In the genomic region with DNA sequence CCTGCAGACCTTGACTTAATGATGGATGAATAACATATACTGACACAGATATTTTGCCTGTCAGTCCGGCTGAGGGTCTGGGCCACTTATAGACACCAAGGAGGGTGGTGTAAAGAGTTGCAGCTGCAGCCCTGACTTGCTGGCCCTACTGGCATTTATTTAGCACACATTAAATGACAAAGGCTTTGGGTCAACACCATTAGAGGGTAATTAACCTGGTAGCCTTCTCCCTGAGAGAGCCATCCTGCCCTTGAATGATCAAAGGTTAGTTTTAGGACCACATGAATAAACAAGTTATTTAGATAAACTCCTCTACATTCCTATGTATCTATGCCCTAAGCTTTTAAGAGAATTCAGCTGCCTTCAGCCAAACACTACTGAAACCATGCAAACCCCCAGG, we compare ENCODE assay signal across 2 cellular contexts.
TF ChIP-seq lines count a peak whose summit lies in the region.

No MANE protein-coding gene starts in this region.

TF ChIP-seq in GM23338, 12 proteins besides CTCF, POLR2A, EP300 and RAD21 (continued from another document):
- TF ChIP-seq, protein P1, sequence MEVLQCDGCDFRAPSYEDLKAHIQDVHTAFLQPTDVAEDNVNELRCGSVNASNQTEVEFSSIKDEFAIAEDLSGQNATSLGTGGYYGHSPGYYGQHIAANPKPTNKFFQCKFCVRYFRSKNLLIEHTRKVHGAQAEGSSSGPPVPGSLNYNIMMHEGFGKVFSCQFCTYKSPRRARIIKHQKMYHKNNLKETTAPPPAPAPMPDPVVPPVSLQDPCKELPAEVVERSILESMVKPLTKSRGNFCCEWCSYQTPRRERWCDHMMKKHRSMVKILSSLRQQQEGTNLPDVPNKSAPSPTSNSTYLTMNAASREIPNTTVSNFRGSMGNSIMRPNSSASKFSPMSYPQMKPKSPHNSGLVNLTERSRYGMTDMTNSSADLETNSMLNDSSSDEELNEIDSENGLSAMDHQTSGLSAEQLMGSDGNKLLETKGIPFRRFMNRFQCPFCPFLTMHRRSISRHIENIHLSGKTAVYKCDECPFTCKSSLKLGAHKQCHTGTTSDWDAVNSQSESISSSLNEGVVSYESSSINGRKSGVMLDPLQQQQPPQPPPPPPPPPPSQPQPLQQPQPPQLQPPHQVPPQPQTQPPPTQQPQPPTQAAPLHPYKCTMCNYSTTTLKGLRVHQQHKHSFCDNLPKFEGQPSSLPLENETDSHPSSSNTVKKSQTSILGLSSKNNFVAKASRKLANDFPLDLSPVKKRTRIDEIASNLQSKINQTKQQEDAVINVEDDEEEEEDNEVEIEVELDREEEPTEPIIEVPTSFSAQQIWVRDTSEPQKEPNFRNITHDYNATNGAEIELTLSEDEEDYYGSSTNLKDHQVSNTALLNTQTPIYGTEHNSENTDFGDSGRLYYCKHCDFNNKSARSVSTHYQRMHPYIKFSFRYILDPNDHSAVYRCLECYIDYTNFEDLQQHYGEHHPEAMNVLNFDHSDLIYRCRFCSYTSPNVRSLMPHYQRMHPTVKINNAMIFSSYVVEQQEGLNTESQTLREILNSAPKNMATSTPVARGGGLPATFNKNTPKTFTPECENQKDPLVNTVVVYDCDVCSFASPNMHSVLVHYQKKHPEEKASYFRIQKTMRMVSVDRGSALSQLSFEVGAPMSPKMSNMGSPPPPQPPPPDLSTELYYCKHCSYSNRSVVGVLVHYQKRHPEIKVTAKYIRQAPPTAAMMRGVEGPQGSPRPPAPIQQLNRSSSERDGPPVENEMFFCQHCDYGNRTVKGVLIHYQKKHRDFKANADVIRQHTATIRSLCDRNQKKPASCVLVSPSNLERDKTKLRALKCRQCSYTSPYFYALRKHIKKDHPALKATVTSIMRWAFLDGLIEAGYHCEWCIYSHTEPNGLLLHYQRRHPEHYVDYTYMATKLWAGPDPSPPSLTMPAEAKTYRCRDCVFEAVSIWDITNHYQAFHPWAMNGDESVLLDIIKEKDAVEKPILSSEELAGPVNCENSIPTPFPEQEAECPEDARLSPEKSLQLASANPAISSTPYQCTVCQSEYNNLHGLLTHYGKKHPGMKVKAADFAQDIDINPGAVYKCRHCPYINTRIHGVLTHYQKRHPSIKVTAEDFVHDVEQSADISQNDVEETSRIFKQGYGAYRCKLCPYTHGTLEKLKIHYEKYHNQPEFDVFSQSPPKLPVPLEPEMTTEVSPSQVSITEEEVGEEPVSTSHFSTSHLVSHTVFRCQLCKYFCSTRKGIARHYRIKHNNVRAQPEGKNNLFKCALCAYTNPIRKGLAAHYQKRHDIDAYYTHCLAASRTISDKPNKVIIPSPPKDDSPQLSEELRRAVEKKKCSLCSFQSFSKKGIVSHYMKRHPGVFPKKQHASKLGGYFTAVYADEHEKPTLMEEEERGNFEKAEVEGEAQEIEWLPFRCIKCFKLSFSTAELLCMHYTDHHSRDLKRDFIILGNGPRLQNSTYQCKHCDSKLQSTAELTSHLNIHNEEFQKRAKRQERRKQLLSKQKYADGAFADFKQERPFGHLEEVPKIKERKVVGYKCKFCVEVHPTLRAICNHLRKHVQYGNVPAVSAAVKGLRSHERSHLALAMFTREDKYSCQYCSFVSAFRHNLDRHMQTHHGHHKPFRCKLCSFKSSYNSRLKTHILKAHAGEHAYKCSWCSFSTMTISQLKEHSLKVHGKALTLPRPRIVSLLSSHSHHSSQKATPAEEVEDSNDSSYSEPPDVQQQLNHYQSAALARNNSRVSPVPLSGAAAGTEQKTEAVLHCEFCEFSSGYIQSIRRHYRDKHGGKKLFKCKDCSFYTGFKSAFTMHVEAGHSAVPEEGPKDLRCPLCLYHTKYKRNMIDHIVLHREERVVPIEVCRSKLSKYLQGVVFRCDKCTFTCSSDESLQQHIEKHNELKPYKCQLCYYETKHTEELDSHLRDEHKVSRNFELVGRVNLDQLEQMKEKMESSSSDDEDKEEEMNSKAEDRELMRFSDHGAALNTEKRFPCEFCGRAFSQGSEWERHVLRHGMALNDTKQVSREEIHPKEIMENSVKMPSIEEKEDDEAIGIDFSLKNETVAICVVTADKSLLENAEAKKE (CRISPR knock-in tag; IDR thresholded peaks at IDR 0.05): no peak
- TF ChIP-seq EZH2 (IDR thresholded peaks at IDR 0.05; ENCODE audit: low read depth, unreplicated experiment): no peak

TF ChIP-seq in WTC11, 78 proteins besides CTCF, POLR2A, EP300 and RAD21 (continued from another document):
- TF ChIP-seq, protein P2, sequence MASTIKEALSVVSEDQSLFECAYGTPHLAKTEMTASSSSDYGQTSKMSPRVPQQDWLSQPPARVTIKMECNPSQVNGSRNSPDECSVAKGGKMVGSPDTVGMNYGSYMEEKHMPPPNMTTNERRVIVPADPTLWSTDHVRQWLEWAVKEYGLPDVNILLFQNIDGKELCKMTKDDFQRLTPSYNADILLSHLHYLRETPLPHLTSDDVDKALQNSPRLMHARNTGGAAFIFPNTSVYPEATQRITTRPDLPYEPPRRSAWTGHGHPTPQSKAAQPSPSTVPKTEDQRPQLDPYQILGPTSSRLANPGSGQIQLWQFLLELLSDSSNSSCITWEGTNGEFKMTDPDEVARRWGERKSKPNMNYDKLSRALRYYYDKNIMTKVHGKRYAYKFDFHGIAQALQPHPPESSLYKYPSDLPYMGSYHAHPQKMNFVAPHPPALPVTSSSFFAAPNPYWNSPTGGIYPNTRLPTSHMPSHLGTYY (CRISPR knock-in tag; IDR thresholded peaks at IDR 0.05): no peak
- TF ChIP-seq ETV6 (CRISPR knock-in tag; IDR thresholded peaks at IDR 0.05): no peak
- TF ChIP-seq SP1 (CRISPR knock-in tag; conservative IDR thresholded peaks at IDR 0.05): no peak
